Comparison of ENCODE assay signal across 18 cellular contexts in genomic region chr12:45613855-45614254, GRCh38.
DNase-seq lines count a peak whose midpoint lies in the region; ATAC-seq, FAIRE-seq and TF ChIP-seq lines count a peak whose summit lies in the region.
"Had no signal": no experiment of that assay in that cellular context is flagged by ENCODE, and none has a peak within 500 bp of the region (broad histone marks: within the 10 kb centered on the region; RNA-seq: fewer than 3 reads in every experiment).

No MANE protein-coding gene starts in this region.

- H3K4me1 Mint-ChIP-seq in natural killer cell treated with Interleukin-12 subunit alpha and Interleukin-12 subunit beta and Interleukin-15 and Interleukin-18, amount 100 ng/mL, for 72 hours (ENCODE audit: low read depth in 2 of 2) = peaks cover 37 to 43% of the 10 kb centered on the region in 2 donors
- no peaks in the 10 kb centered on the region for H3K4me1 Mint-ChIP-seq in natural killer cell
- H3K4me1 Mint-ChIP-seq: GM23338 had no signal

- H2AFZ ChIP-seq in K562 (ENCODE audit: low read depth, low read length) = no peak overlapping the region
- H2AFZ ChIP-seq: GM23338 had no signal

- H3K4me1 ChIP-seq in HEK293 (ENCODE audit: control insufficient read depth, insufficient read depth, low read length) (peaks cover 36% of the 10 kb centered on the region), K562 (replicated peaks in 1 of 2; ENCODE audit: control insufficient read depth in 2 of 2, insufficient read depth in 2 of 2, low read length in 2 of 2) (no peaks in the 10 kb centered on the region)
- H3K4me1 ChIP-seq: Caco-2 had no signal

- no peaks in the 10 kb centered on the region for H3K79me2 ChIP-seq in K562 (ENCODE audit: control insufficient read depth, insufficient read depth, low read length)

- no peak for ATAC-seq in natural killer cell treated with Interleukin-12 subunit alpha and Interleukin-12 subunit beta and Interleukin-15 and Interleukin-18, amount 100 ng/mL, for 72 hours
- ATAC-seq in natural killer cell (no peak), K562 (no peak)
- ATAC-seq: CD8-positive, alpha-beta T cell; GM23338 had no signal

- no TSS peak for BruUV-seq in K562 (replicated peaks; lab: Mats Ljungman, UMichigan)

- no peak for TF ChIP-seq POLR2A in K562 (conservative IDR thresholded peaks at IDR 0.05)

- TF ChIP-seq CTCF in natural killer cell (IDR thresholded peaks at IDR 0.05) (no peak), HEK293 (tag by site-specific recombination; IDR thresholded peaks at IDR 0.05) (no peak), K562 (IDR thresholded peaks at IDR 0.05 in 2 of 3, conservative IDR thresholded peaks at IDR 0.05 in 1 of 3; ENCODE audit: insufficient read depth in 2 of 3, low read depth in 1 of 3, low read length in 3 of 3) (no peak)

- H3K27ac Mint-ChIP-seq in natural killer cell treated with Interleukin-12 subunit alpha and Interleukin-12 subunit beta and Interleukin-15 and Interleukin-18, amount 100 ng/mL, for 72 hours = peak overlapping the region; percentile 78 to 89
- no peak overlapping the region for H3K27ac Mint-ChIP-seq in natural killer cell
- H3K27ac Mint-ChIP-seq: B cell; CD4-positive, CD25-positive, alpha-beta regulatory T cell; CD8-positive, alpha-beta T cell; GM23338 had no signal

- H4K20me1 ChIP-seq in K562 (replicated peaks; ENCODE audit: control insufficient read depth, insufficient read depth, low read length) = no peaks in the 10 kb centered on the region
- H4K20me1 ChIP-seq: BLaER1 had no signal

- CTCF ChIA-PET in HEK293 (lab: Yijun Ruan, JAX) (no interaction called here), K562 (lab: Yijun Ruan, JAX; ENCODE audit: low intra/inter-chr PET ratio) (no interaction called here)

- no peak overlapping the region for H3K27ac ChIP-seq in HEK293 (ENCODE audit: extremely low read depth, low read depth, low read length)
- no peak overlapping the region for H3K27ac ChIP-seq in K562 (ENCODE audit: extremely low read depth, low read depth, low read length)
- H3K27ac ChIP-seq in caudate nucleus (ENCODE audit: low read depth, low read length) = no peak overlapping the region
- H3K27ac ChIP-seq: BLaER1, C4-2B had no signal

- peaks cover 0 to 9% of the 10 kb centered on the region in 2 experiments; a peak in 3 of 5 replicates for H3K27me3 ChIP-seq in K562 (ENCODE audit: control insufficient read depth in 2 of 2, insufficient read depth in 2 of 2, low read length in 2 of 2)
- H3K27me3 ChIP-seq: BLaER1 had no signal

- TF ChIP-seq EP300 in K562 (IDR thresholded peaks at IDR 0.05; ENCODE audit: low read length) = no peak

- 0% methylated on average over 2 of the region's 2 CpGs for WGBS in K562 (ENCODE audit: insufficient coverage, low coverage, missing lambda C conversion rate)

- no peaks in the 10 kb centered on the region for H3K27me3 Mint-ChIP-seq in natural killer cell treated with Interleukin-12 subunit alpha and Interleukin-12 subunit beta and Interleukin-15 and Interleukin-18, amount 100 ng/mL, for 72 hours
- H3K27me3 Mint-ChIP-seq in natural killer cell (ENCODE audit: low read depth in 2 of 2) = peaks cover 4 to 9% of the 10 kb centered on the region in 2 donors
- H3K27me3 Mint-ChIP-seq: B cell had no signal

- H3K4me2 ChIP-seq in K562 (ENCODE audit: insufficient read depth, low read length) = no peak overlapping the region
- H3K4me2 ChIP-seq: BLaER1, GM23338 had no signal

- no peak for TF ChIP-seq RAD21 in K562 (CRISPR knock-in tag; conservative IDR thresholded peaks at IDR 0.05 in 1 of 2, IDR thresholded peaks at IDR 0.05 in 1 of 2)

- POLR2A ChIA-PET in HEK293 (lab: Yijun Ruan, JAX) = interaction anchor here (0.5 kb wide), 1 partner anchor 82 kb away, joined by 4 read pairs; no protein-coding TSS in a partner anchor
- POLR2A ChIA-PET in K562 (lab: Yijun Ruan, JAX) = no interaction called here

- H3K9me3 ChIP-seq in HEK293 (ENCODE audit: control insufficient read depth, insufficient read depth, low read depth, low read length) = no peaks in the 10 kb centered on the region
- H3K9me3 ChIP-seq in K562 (replicated peaks; ENCODE audit: control insufficient read depth, insufficient read depth, low read depth, low read length) = no peaks in the 10 kb centered on the region
- H3K9me3 ChIP-seq: Caco-2, HAP-1 had no signal

- FAIRE-seq in K562 (lab: Jason Lieb, UNC) = no peak
- FAIRE-seq: G401.6, GM19239 had no signal

- intact Hi-C loops in natural killer cell (cut with micrococcal nuclease) = no loop called here
- intact Hi-C loops in K562 (cut with micrococcal nuclease) = no loop called here

- H3K36me3 ChIP-seq in HEK293 (ENCODE audit: control insufficient read depth in 2 of 2, insufficient read depth in 1 of 2, low read length in 2 of 2) (no peaks in the 10 kb centered on the region), K562 (ENCODE audit: control insufficient read depth, insufficient read depth, low read length) (no peaks in the 10 kb centered on the region)
- H3K36me3 ChIP-seq: BLaER1, HAP-1 had no signal

- no peak overlapping the region for H3K4me3 Mint-ChIP-seq in natural killer cell treated with Interleukin-12 subunit alpha and Interleukin-12 subunit beta and Interleukin-15 and Interleukin-18, amount 100 ng/mL, for 72 hours
- H3K4me3 Mint-ChIP-seq in natural killer cell = no peak overlapping the region
- H3K4me3 Mint-ChIP-seq: B cell; CD4-positive, CD25-positive, alpha-beta regulatory T cell; CD8-positive, alpha-beta T cell; GM23338 had no signal

- no peaks in the 10 kb centered on the region for H3K36me3 Mint-ChIP-seq in natural killer cell treated with Interleukin-12 subunit alpha and Interleukin-12 subunit beta and Interleukin-15 and Interleukin-18, amount 100 ng/mL, for 72 hours
- no peaks in the 10 kb centered on the region for H3K36me3 Mint-ChIP-seq in natural killer cell
- H3K36me3 Mint-ChIP-seq: CD4-positive, CD25-positive, alpha-beta regulatory T cell; CD8-positive, alpha-beta T cell had no signal

- no peak for DNase-seq in natural killer cell treated with Interleukin-12 subunit alpha and Interleukin-12 subunit beta and Interleukin-15 and Interleukin-18, amount 100 ng/mL, for 72 hours (ENCODE audit: low spot score)
- no peak for DNase-seq in natural killer cell
- no peak for DNase-seq in K562 (ENCODE audit: extremely low read depth in 1 of 4, low spot score in 3 of 4)
- no peak for DNase-seq in KBM-7
- no peak for DNase-seq in caudate nucleus (lab: John Stamatoyannopoulos, UW)
- DNase-seq: Caco-2; CD4-positive, CD25-positive, alpha-beta regulatory T cell; CD8-positive, alpha-beta T cell; DMS153; DND-41 had no signal

- H3K4me3 ChIP-seq in HEK293 (ENCODE audit: low read depth, low read length) (no peak overlapping the region), K562 (no peak overlapping the region)
- H3K4me3 ChIP-seq: BLaER1, GM23338, HAP-1 had no signal

- H3K9me3 Mint-ChIP-seq in natural killer cell treated with Interleukin-12 subunit alpha and Interleukin-12 subunit beta and Interleukin-15 and Interleukin-18, amount 100 ng/mL, for 72 hours = no peaks in the 10 kb centered on the region
- no peaks in the 10 kb centered on the region for H3K9me3 Mint-ChIP-seq in natural killer cell
- H3K9me3 Mint-ChIP-seq: CD8-positive, alpha-beta T cell; GM23338 had no signal

- H3K9me1 ChIP-seq in K562 (ENCODE audit: control insufficient read depth, insufficient read depth, low read length) = no peaks in the 10 kb centered on the region

- in situ Hi-C loops in K562 (cut with MboI) = no loop called here
- in situ Hi-C loops in KBM-7 (cut with MboI; ENCODE audit: low pct_unique_long_range_greater_than_20kb, low sequenced_read_pairs) = no loop called here

- no peak overlapping the region for H3K9ac ChIP-seq in K562 (ENCODE audit: insufficient read depth in 1 of 2, low read depth in 2 of 2, low read length in 2 of 2)
- H3K9ac ChIP-seq: BLaER1 had no signal

TF ChIP-seq in HEK293, 187 proteins besides CTCF, POLR2A, EP300 and RAD21:
- TF ChIP-seq ZNF24 (tag by site-specific recombination; IDR thresholded peaks at IDR 0.05) = peak; percentile 94
- no peak for TF ChIP-seq ZNF776 (tag by site-specific recombination; IDR thresholded peaks at IDR 0.05; ENCODE audit: borderline replicate concordance)

TF ChIP-seq in K562, 482 proteins besides CTCF, POLR2A, EP300 and RAD21:
- TF ChIP-seq PCBP1 (IDR thresholded peaks at IDR 0.05; ENCODE audit: low read depth, low read length, poor library complexity, severe bottlenecking) (no peak), MEIS2 (IDR thresholded peaks at IDR 0.05; ENCODE audit: partially characterized antibody) (no peak), MLLT1 (IDR thresholded peaks at IDR 0.05) (no peak), XRCC4 (IDR thresholded peaks at IDR 0.05; ENCODE audit: extremely low read depth, insufficient read depth, insufficient read length) (no peak), SMARCA5 (IDR thresholded peaks at IDR 0.05) (no peak), ZNF24 (IDR thresholded peaks at IDR 0.05) (peak; percentile 61; the same call in 1 of the 2 replicates), NR3C1 (CRISPR knock-in tag; IDR thresholded peaks at IDR 0.05) (no peak)

Comparison
In these comparisons a context has a peak if more than half of its experiments do, and no peak if none do; other contexts are left out.
1. H3K27ac Mint-ChIP-seq: peak in natural killer cell treated with Interleukin-12 subunit alpha and Interleukin-12 subunit beta and Interleukin-15 and Interleukin-18, amount 100 ng/mL, for 72 hours (2 of 2); none in natural killer cell (0 of 2).